ENCODE assay signal across 8 cellular contexts in genomic region chr10:87094373-87095240, GRCh38. TPM values are rescaled to one million over a fixed set of nuclear protein-coding genes. Genes with fewer than 3 reads are reported as not detected.
DNase-seq lines count a peak whose midpoint lies in the region; ATAC-seq and TF ChIP-seq lines count a peak whose summit lies in the region.

Gene GLUD1, minus strand, starts transcription at chr10:87094843. Its CDS starts 74 bp downstream, at chr10:87094769.
Gene SHLD2, plus strand, starts transcription at chr10:87095206. Its CDS starts 56,149 bp downstream, at chr10:87151355.

- peak within 1 kb of the TSS; percentile 59; the same call in 1 of the 2 replicates for H2AFZ ChIP-seq in OCI-LY3 (ENCODE audit: low read depth, low read length)

- TF ChIP-seq CTCF in Caco-2 (IDR thresholded peaks at IDR 0.05; ENCODE audit: insufficient read depth in 1 of 2, low read depth in 1 of 2, low read length in 1 of 2, severe bottlenecking in 1 of 2, unreplicated experiment in 1 of 2) (peak in 1 of 2 experiments; percentile 4), OCI-LY3 (IDR thresholded peaks at IDR 0.05; ENCODE audit: low read depth, low read length) (no peak), epithelial cell of proximal tubule (conservative IDR thresholded peaks at IDR 0.05; ENCODE audit: low read depth, low read length) (no peak)

- H3K36me3 ChIP-seq in Caco-2 (ENCODE audit: control insufficient read depth, insufficient read depth, low read length) (no peaks in the 10 kb centered on the region; the same call in 1 of the 2 replicates), OCI-LY3 (replicated peaks; ENCODE audit: low read depth, low read length) (peaks cover 23% of the 10 kb centered on the region)

- peak within 1 kb of the TSS; percentile 77 for H3K27ac Mint-ChIP-seq in Caco-2 (ENCODE audit: unreplicated experiment)

- H3K9me3 Mint-ChIP-seq in Caco-2 (ENCODE audit: unreplicated experiment), result no peaks in the 10 kb centered on the region

- H4K20me1 ChIP-seq in OCI-LY3 (ENCODE audit: insufficient read depth, low read length), result peaks cover 36% of the 10 kb centered on the region

- H3K27ac ChIP-seq in OCI-LY3 (ENCODE audit: low read length), result peak within 1 kb of the TSS; percentile 73

- no peaks in the 10 kb centered on the region for H3K27me3 ChIP-seq in Caco-2 (replicated peaks; ENCODE audit: control insufficient read depth, insufficient read depth, low read length)
- H3K27me3 ChIP-seq in OCI-LY3 (ENCODE audit: low read depth, low read length), result no peaks in the 10 kb centered on the region

- ATAC-seq in GM19468 (IDR thresholded peaks at IDR 0.05; ENCODE audit: extremely low read depth, unreplicated experiment), result peak; percentile 64

- H3K79me2 ChIP-seq in OCI-LY3 (ENCODE audit: low read length), result peaks cover 69% of the 10 kb centered on the region

- H3K9ac ChIP-seq in OCI-LY3 (ENCODE audit: low read length), result peak within 1 kb of the TSS; percentile 83

- intact Hi-C loops in Caco-2 (cut with micrococcal nuclease; ENCODE audit: unreplicated experiment), result loop anchor here (10.0 kb wide), 1 partner anchor 50 kb away; no protein-coding TSS in a partner anchor

- peaks cover 33% of the 10 kb centered on the region for H3K4me1 ChIP-seq in Caco-2
- peaks cover 23% of the 10 kb centered on the region for H3K4me1 ChIP-seq in OCI-LY3 (ENCODE audit: low read length)

- H3K4me3 Mint-ChIP-seq in Caco-2 (ENCODE audit: unreplicated experiment), result peak within 1 kb of the TSS; percentile 88

- H3K9me3 ChIP-seq in Caco-2 (no peaks in the 10 kb centered on the region), OCI-LY3 (ENCODE audit: insufficient read depth, low read length) (no peaks in the 10 kb centered on the region)

- no TSS peak for BruUV-seq in Caco-2 (replicated peaks; lab: Mats Ljungman, UMichigan)

- H3K36me3 Mint-ChIP-seq in Caco-2 (ENCODE audit: insufficient read depth, unreplicated experiment), result peaks cover 73% of the 10 kb centered on the region

- peak within 1 kb of the TSS; percentile 96 for H3K4me3 ChIP-seq in Caco-2 (ENCODE audit: low read depth, low read length)
- peak within 1 kb of the TSS; percentile 98 for H3K4me3 ChIP-seq in OCI-LY3 (ENCODE audit: low read length)
- H3K4me3 ChIP-seq in epithelial cell of proximal tubule (ENCODE audit: low read depth, low read length), result peak within 1 kb of the TSS; percentile 69

- DNase-seq in Caco-2 (peak; percentile 96 to 97), HT-29 (ENCODE audit: low spot score) (no peak), activated T-cell treated with anti-CD3 and anti-CD28 coated beads for 4 hours (peak; percentile 72), epithelial cell of proximal tubule (ENCODE audit: low read depth) (no peak), mucosa of gallbladder (ENCODE audit: low spot score) (peak; percentile 91)
- DNase-seq in stimulated activated CD8-positive, alpha-beta memory T cell treated with anti-CD3 and anti-CD28 coated beads, Interleukin-4, amount 100 ng/mL, for 48 hours, result peak; percentile 91

- H3K4me2 ChIP-seq in OCI-LY3 (ENCODE audit: low read length), result peak within 1 kb of the TSS; percentile 86

- POLR2A ChIA-PET in Caco-2 (lab: Charles Lee), result interaction anchor here (1.7 kb wide), 1 partner anchor 10 kb away, joined by 6 read pairs; no protein-coding TSS in a partner anchor

- H3K4me1 Mint-ChIP-seq in Caco-2 (ENCODE audit: low read depth, unreplicated experiment), result peaks cover 24% of the 10 kb centered on the region

- CTCF ChIA-PET in Caco-2 (lab: Charles Lee), result no interaction called here

- H3K27me3 Mint-ChIP-seq in Caco-2 (ENCODE audit: insufficient read depth, unreplicated experiment), result no peaks in the 10 kb centered on the region

RNA-seq across cellular contexts. Expression of gene GLUD1, which starts in this region (rescaled TPM):
- total RNA-seq in Caco-2 (2022) (767 and 787 TPM in 2 replicates), epithelial cell of proximal tubule (145 and 155 TPM in 2 replicates), mucosa of gallbladder (126 TPM)
- total RNA-seq in HT-29 (2014; rRNA removed; shearing (Covaris generic)), result 114 and 127 TPM in 2 replicates

RNA-seq across cellular contexts. Expression of gene SHLD2, which starts in this region (rescaled TPM):
- 49.3 and 51.0 TPM in 2 replicates for total RNA-seq in Caco-2 (2022)
- total RNA-seq in HT-29 (2014; rRNA removed; shearing (Covaris generic)), result 18.1 and 18.6 TPM in 2 replicates
- 14.3 and 36.0 TPM in 2 replicates for total RNA-seq in epithelial cell of proximal tubule
- 18.4 TPM for total RNA-seq in mucosa of gallbladder

Comparison
In these comparisons a context has a peak if more than half of its experiments do, and no peak if none do; other contexts are left out.
1. DNase-seq: peak in Caco-2 (2 of 2), activated T-cell treated with anti-CD3 and anti-CD28 coated beads for 4 hours (single experiment), mucosa of gallbladder (single experiment) and stimulated activated CD8-positive, alpha-beta memory T cell treated with anti-CD3 and anti-CD28 coated beads, Interleukin-4, amount 100 ng/mL, for 48 hours (single experiment); none in HT-29 (single experiment) and epithelial cell of proximal tubule (single experiment).
2. Peak in every context shown above with its lines, with median percentiles within 50 percentile points of each other: H3K4me3 ChIP-seq.